13 cellular contexts compared by ENCODE assay signal in genomic region chr2:121527009-121527682, GRCh38. TPM values are rescaled to one million over a fixed set of nuclear protein-coding genes. Genes with fewer than 3 reads are reported as not detected.
A peak's percentile ranks its signal among the peaks of the same experiment; 100 is the strongest.
DNase-seq lines count a peak whose midpoint lies in the region; ATAC-seq and TF ChIP-seq lines count a peak whose summit lies in the region.
"Had no signal": no experiment of that assay in that cellular context is flagged by ENCODE, and none has a peak within 500 bp of the region (broad histone marks: within the 10 kb centered on the region; RNA-seq: fewer than 3 reads in every experiment).

No MANE protein-coding gene starts in this region.

- H3K9me3 ChIP-seq in left ventricle myocardium inferior (replicated peaks), result no peaks in the 10 kb centered on the region
- no peaks in the 10 kb centered on the region for H3K9me3 ChIP-seq in heart right ventricle
- no peaks in the 10 kb centered on the region for H3K9me3 ChIP-seq in gastrocnemius medialis

- in situ Hi-C loops in gastrocnemius medialis (cut with MboI; ENCODE audit: low sequenced_read_pairs in 4 of 4), result loop anchor here (10.0 to 25.0 kb wide), 4 partner anchors 110 to 198 kb away; partner anchors contain the start of gene CLASP1 (in 2 of the 4)

- H3K4me1 Mint-ChIP-seq in type B pancreatic cell (ENCODE audit: unreplicated experiment), result peaks cover 19% of the 10 kb centered on the region

- H3K4me1 ChIP-seq in left ventricle myocardium inferior (peaks cover 73% of the 10 kb centered on the region), heart right ventricle (peaks cover 4 to 69% (median 59%) of the 10 kb centered on the region in 9 donors), gastrocnemius medialis (peaks cover 37 to 45% of the 10 kb centered on the region in 2 donors)

- ATAC-seq in heart right ventricle (no peak), gastrocnemius medialis (no peak), left ventricle myocardium superior (no peak)

- H3K36me3 ChIP-seq in left ventricle myocardium inferior, result peaks cover 4% of the 10 kb centered on the region
- H3K36me3 ChIP-seq in heart right ventricle, result peaks cover 0 to 52% (median 6%) of the 10 kb centered on the region in 9 donors
- peaks cover 0 to 27% of the 10 kb centered on the region in 2 donors for H3K36me3 ChIP-seq in gastrocnemius medialis

- TF ChIP-seq POLR2A in gastrocnemius medialis (IDR thresholded peaks at IDR 0.05), result no peak

- no peaks in the 10 kb centered on the region for H3K9me3 Mint-ChIP-seq in type B pancreatic cell

- H3K27me3 ChIP-seq in left ventricle myocardium inferior (ENCODE audit: low read depth) (no peaks in the 10 kb centered on the region), heart right ventricle (no peaks in the 10 kb centered on the region), gastrocnemius medialis (no peaks in the 10 kb centered on the region)
- H3K27me3 ChIP-seq: brain microvascular endothelial cell had no signal

- H3K27ac Mint-ChIP-seq in type B pancreatic cell, result peak overlapping the region; percentile 19

- DNase-seq in left ventricle myocardium inferior (no peak), heart right ventricle (no peak), choroid plexus epithelial cell (ENCODE audit: low read depth) (peak; percentile 78), gastrocnemius medialis (no peak), type B pancreatic cell (ENCODE audit: extremely low spot score, unreplicated experiment) (no peak), nucleus accumbens (lab: John Stamatoyannopoulos, UW) (no peak), globus pallidus (ENCODE audit: low spot score) (no peak), left ventricle myocardium superior (no peak)
- DNase-seq: activated CD8-positive, alpha-beta memory T cell treated with anti-CD3 and anti-CD28 coated beads for 24 hours; brain microvascular endothelial cell; GDM1; SW 1271 had no signal

- H3K27ac ChIP-seq in left ventricle myocardium inferior (replicated peaks) (peak overlapping the region; percentile 29), heart right ventricle (peak overlapping the region in 1 of 10 donors; percentile 27), gastrocnemius medialis (peak overlapping the region; percentile 85 to 95 (median 92))
- H3K27ac ChIP-seq: brain microvascular endothelial cell had no signal

- H3K4me3 ChIP-seq in left ventricle myocardium inferior (no peak overlapping the region), heart right ventricle (no peak overlapping the region), choroid plexus epithelial cell (ENCODE audit: low read depth, low read length) (no peak overlapping the region), gastrocnemius medialis (no peak overlapping the region)

- TF ChIP-seq CTCF in left ventricle myocardium inferior (IDR thresholded peaks at IDR 0.05; ENCODE audit: borderline replicate concordance), result no peak
- TF ChIP-seq CTCF in heart right ventricle (IDR thresholded peaks at IDR 0.05), result no peak
- no peak for TF ChIP-seq CTCF in choroid plexus epithelial cell (conservative IDR thresholded peaks at IDR 0.05; ENCODE audit: low read depth, low read length)
- no peak for TF ChIP-seq CTCF in gastrocnemius medialis (IDR thresholded peaks at IDR 0.05 in 4 of 5, conservative IDR thresholded peaks at IDR 0.05 in 1 of 5)
- no peak for TF ChIP-seq CTCF in type B pancreatic cell (conservative IDR thresholded peaks at IDR 0.05)

- no peak overlapping the region for H3K4me3 Mint-ChIP-seq in type B pancreatic cell

- intact Hi-C loops in left ventricle myocardium inferior (cut with micrococcal nuclease) (no loop called here), heart right ventricle (cut with DNase I) (loop anchor here in 6 of 10 donors (5.0 to 10.0 kb wide), 4 partner anchors 35 to 188 kb away; no protein-coding TSS in a partner anchor), gastrocnemius medialis (cut with DNase I; ENCODE audit: low total_unique reads) (no loop called here), left ventricle myocardium superior (cut with micrococcal nuclease) (no loop called here)

- H3K27me3 Mint-ChIP-seq in type B pancreatic cell, result no peaks in the 10 kb centered on the region

- H3K36me3 Mint-ChIP-seq in type B pancreatic cell, result no peaks in the 10 kb centered on the region

- WGBS in heart right ventricle, 2 donors, result 66 to 72% methylated on average over 3 of the region's 3 CpGs

RNA-seq across cellular contexts. Expression of gene RNU4ATAC, which starts 3.5 kb away (rescaled TPM):
- 7.3 TPM for total RNA-seq in left ventricle myocardium inferior
- not detected for total RNA-seq in heart right ventricle
- polyA plus RNA-seq in heart right ventricle, result not detected
- not detected for total RNA-seq in gastrocnemius medialis
- total RNA-seq in type B pancreatic cell (ENCODE audit: low replicate concordance), result not detected in 2 replicates
- not detected for total RNA-seq in left ventricle myocardium superior
- total RNA-seq: endothelial cell of umbilical vein had no signal
- polyA plus RNA-seq: endothelial cell of umbilical vein had no signal

Comparison
In these comparisons a context has a peak if more than half of its experiments do, and no peak if none do; other contexts are left out.
1. intact Hi-C loops: an anchor here in heart right ventricle (5.0 to 10.0 kb wide); none called in left ventricle myocardium inferior, gastrocnemius medialis and left ventricle myocardium superior.